ENCODE assay signal across 8 cellular contexts in the genomic region with DNA sequence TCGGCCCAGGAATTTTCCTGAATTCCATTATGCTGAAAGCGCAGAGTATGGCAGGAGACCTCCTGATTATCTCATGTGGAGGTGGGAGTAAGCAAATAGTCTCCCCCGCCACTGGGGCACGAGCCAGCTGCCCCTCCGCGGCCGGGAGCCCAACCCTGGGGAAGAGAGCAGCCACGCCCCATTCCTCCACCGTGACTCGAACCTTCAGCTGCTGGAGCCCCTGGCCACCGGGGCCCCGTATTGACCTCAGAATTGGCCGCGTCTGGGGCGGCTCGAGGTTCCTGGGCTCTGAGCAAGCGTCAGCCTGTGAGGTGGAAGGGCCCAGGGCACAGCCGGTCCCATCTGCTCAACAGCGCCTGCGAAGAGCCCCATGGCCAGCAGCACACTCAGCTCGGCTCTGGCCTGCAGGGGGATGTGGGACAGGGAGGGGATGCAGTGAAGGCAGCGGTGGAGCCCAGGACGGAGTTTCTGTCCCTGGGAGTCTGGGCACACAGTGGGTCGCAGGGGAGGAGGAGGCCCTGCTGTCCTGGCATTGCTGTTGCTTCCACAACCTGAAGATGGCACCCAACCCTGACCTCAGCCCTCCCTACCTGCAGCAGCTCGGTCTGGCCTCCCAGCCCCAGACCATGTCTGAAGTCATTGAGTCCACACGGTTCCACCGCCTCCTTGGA.
DNase-seq lines count a peak whose midpoint lies in the region; ATAC-seq and TF ChIP-seq lines count a peak whose summit lies in the region.

No MANE protein-coding gene starts in this region.

- DNase-seq in NCI-H2196 treated with DMSO at 0.1 percent for 48 hours (lab: John Stamatoyannopoulos, UW; ENCODE audit: unreplicated experiment) (peak; percentile 12), brain microvascular endothelial cell (peak; percentile 88), iPS-NIHi11 (ENCODE audit: low spot score) (peak; percentile 83), smooth muscle cell of the brain vasculature (ENCODE audit: low read depth, low spot score) (peak; percentile 36), cortex of kidney (lab: John Stamatoyannopoulos, UW) (no peak)
- DNase-seq in stimulated activated CD4-positive, alpha-beta T cell treated with anti-CD3 and anti-CD28 coated beads, Interleukin-1b, Interleukin-23, amount 100 ng/mL, for 48 hours, result no peak

- H3K27me3 ChIP-seq in brain microvascular endothelial cell (replicated peaks), result peaks cover 22% of the 10 kb centered on the region

- peak; percentile 53 for ATAC-seq in GM18867 (IDR thresholded peaks at IDR 0.05; ENCODE audit: unreplicated experiment)

- in situ Hi-C loops in brain microvascular endothelial cell (cut with HindIII; ENCODE audit: low pct_ligation_motif_present, low sequenced_read_pairs), result loop anchor here (25.0 kb wide), 1 partner anchor 392 kb away; no protein-coding TSS in a partner anchor

- peak; percentile 40 for TF ChIP-seq CTCF in C4-2B (conservative IDR thresholded peaks at IDR 0.05)
- peak; percentile 69 for TF ChIP-seq CTCF in brain microvascular endothelial cell (IDR thresholded peaks at IDR 0.05; ENCODE audit: low read depth, low read length, missing control alignments)

- H3K36me3 ChIP-seq in brain microvascular endothelial cell (replicated peaks), result no peaks in the 10 kb centered on the region

- H3K4me3 ChIP-seq in brain microvascular endothelial cell (ENCODE audit: low read depth, low read length), result no peak overlapping the region

- H3K27ac ChIP-seq in C4-2B, result no peak overlapping the region
- peak overlapping the region; percentile 68 for H3K27ac ChIP-seq in brain microvascular endothelial cell

Comparison
In these comparisons a context has a peak if more than half of its experiments do, and no peak if none do; other contexts are left out.
1. DNase-seq: peak in NCI-H2196 treated with DMSO at 0.1 percent for 48 hours (single experiment), brain microvascular endothelial cell (single experiment), iPS-NIHi11 (single experiment) and smooth muscle cell of the brain vasculature (single experiment); none in cortex of kidney (single experiment) and stimulated activated CD4-positive, alpha-beta T cell treated with anti-CD3 and anti-CD28 coated beads, Interleukin-1b, Interleukin-23, amount 100 ng/mL, for 48 hours (single experiment).